Comparison of ENCODE assay signal across 14 cellular contexts in genomic region chr21:37186983-37187382, GRCh38.
DNase-seq lines count a peak whose midpoint lies in the region; ATAC-seq lines count a peak whose summit lies in the region.
"Had no signal": no experiment of that assay in that cellular context is flagged by ENCODE, and none has a peak within 500 bp of the region (broad histone marks: within the 10 kb centered on the region; RNA-seq: fewer than 3 reads in every experiment).

No MANE protein-coding gene starts in this region.

- H3K4me3 Mint-ChIP-seq in activated T-cell treated with anti-CD3 and anti-CD28 coated beads, Interleukin-2, amount 50 U/mL, for 72 hours: peak overlapping the region in 1 of 2 donors; percentile 45
- H3K4me3 Mint-ChIP-seq in activated T-cell treated with anti-CD3 and anti-CD28 coated beads, Interleukin-2, amount 50 U/mL, for 4 hours: no peak overlapping the region
- H3K4me3 Mint-ChIP-seq in activated CD8-positive, alpha-beta T cell treated with anti-CD3 and anti-CD28 coated beads, Interleukin-2, amount 10 ng/mL, durations not matched to agents 7 days and 5 days: no peak overlapping the region
- no peak overlapping the region for H3K4me3 Mint-ChIP-seq in activated naive CD8-positive, alpha-beta T cell treated with anti-CD3 and anti-CD28 coated beads for 36 hours
- no peak overlapping the region for H3K4me3 Mint-ChIP-seq in stimulated activated effector memory CD8-positive, alpha-beta T cell treated with anti-CD3 and anti-CD28 coated beads, Interleukin-12 subunit alpha, Interleukin-12 subunit beta, amount 100 ng/mL, for 72 hours
- H3K4me3 Mint-ChIP-seq: CD4-positive, alpha-beta memory T cell; H9 had no signal

- CTCF ChIA-PET in activated CD8-positive, alpha-beta T cell treated with anti-CD3 and anti-CD28 coated beads, Interleukin-2, amount 10 ng/mL, durations not matched to agents 7 days and 5 days (lab: Charles Lee): interaction anchor here (0.7 to 1.2 kb wide), 4 partner anchors 11 to 118 kb away, joined by 3 to 8 read pairs (median 4); no protein-coding TSS in a partner anchor

- H3K27me3 Mint-ChIP-seq in activated T-cell treated with anti-CD3 and anti-CD28 coated beads, Interleukin-2, amount 50 U/mL, for 72 hours (ENCODE audit: low read depth): no peaks in the 10 kb centered on the region
- no peaks in the 10 kb centered on the region for H3K27me3 Mint-ChIP-seq in activated T-cell treated with anti-CD3 and anti-CD28 coated beads, Interleukin-2, amount 50 U/mL, for 4 hours (ENCODE audit: low read depth)
- no peaks in the 10 kb centered on the region for H3K27me3 Mint-ChIP-seq in activated CD8-positive, alpha-beta T cell treated with anti-CD3 and anti-CD28 coated beads, Interleukin-2, amount 10 ng/mL, durations not matched to agents 7 days and 5 days (ENCODE audit: low read depth)
- H3K27me3 Mint-ChIP-seq in activated naive CD8-positive, alpha-beta T cell treated with anti-CD3 and anti-CD28 coated beads for 36 hours: no peaks in the 10 kb centered on the region
- H3K27me3 Mint-ChIP-seq: CD4-positive, alpha-beta memory T cell had no signal

- POLR2A ChIA-PET in activated CD8-positive, alpha-beta T cell treated with anti-CD3 and anti-CD28 coated beads, Interleukin-2, amount 10 ng/mL, durations not matched to agents 7 days and 5 days (lab: Charles Lee): no interaction called here

- ATAC-seq in activated T-cell treated with anti-CD3 and anti-CD28 coated beads, Interleukin-2, amount 50 U/mL, for 72 hours (replicated peaks in 1 of 2): peak; percentile 22 to 58
- ATAC-seq in activated T-cell treated with anti-CD3 and anti-CD28 coated beads, Interleukin-2, amount 50 U/mL, for 4 hours: no peak
- ATAC-seq in activated CD8-positive, alpha-beta T cell treated with anti-CD3 and anti-CD28 coated beads, Interleukin-2, amount 10 ng/mL, durations not matched to agents 7 days and 5 days: no peak
- ATAC-seq in stimulated activated effector memory CD8-positive, alpha-beta T cell treated with anti-CD3 and anti-CD28 coated beads, Interleukin-12 subunit alpha, Interleukin-12 subunit beta, amount 100 ng/mL, for 72 hours: peak; percentile 66
- no peak for ATAC-seq in GM19328 (IDR thresholded peaks at IDR 0.05; ENCODE audit: unreplicated experiment)
- ATAC-seq: A549 had no signal

- peaks cover 0 to 2% of the 10 kb centered on the region in 2 donors for H3K9me3 Mint-ChIP-seq in activated T-cell treated with anti-CD3 and anti-CD28 coated beads, Interleukin-2, amount 50 U/mL, for 72 hours
- no peaks in the 10 kb centered on the region for H3K9me3 Mint-ChIP-seq in activated T-cell treated with anti-CD3 and anti-CD28 coated beads, Interleukin-2, amount 50 U/mL, for 4 hours
- H3K9me3 Mint-ChIP-seq in activated CD8-positive, alpha-beta T cell treated with anti-CD3 and anti-CD28 coated beads, Interleukin-2, amount 10 ng/mL, durations not matched to agents 7 days and 5 days (ENCODE audit: insufficient read depth): no peaks in the 10 kb centered on the region
- H3K9me3 Mint-ChIP-seq in activated naive CD8-positive, alpha-beta T cell treated with anti-CD3 and anti-CD28 coated beads for 36 hours: no peaks in the 10 kb centered on the region
- H3K9me3 Mint-ChIP-seq in stimulated activated effector memory CD8-positive, alpha-beta T cell treated with anti-CD3 and anti-CD28 coated beads, Interleukin-12 subunit alpha, Interleukin-12 subunit beta, amount 100 ng/mL, for 72 hours: no peaks in the 10 kb centered on the region
- H3K9me3 Mint-ChIP-seq: CD4-positive, alpha-beta memory T cell; H9 had no signal

- DNase-seq in activated T-cell treated with anti-CD3 and anti-CD28 coated beads, Interleukin-2, amount 50 U/mL, for 72 hours: no peak
- DNase-seq in activated T-cell treated with anti-CD3 and anti-CD28 coated beads, Interleukin-2, amount 50 U/mL, for 4 hours: no peak
- DNase-seq in activated CD8-positive, alpha-beta T cell treated with anti-CD3 and anti-CD28 coated beads, Interleukin-2, amount 10 ng/mL, durations not matched to agents 7 days and 5 days: no peak
- no peak for DNase-seq in activated naive CD8-positive, alpha-beta T cell treated with anti-CD3 and anti-CD28 coated beads for 36 hours
- no peak for DNase-seq in stimulated activated effector memory CD8-positive, alpha-beta T cell treated with anti-CD3 and anti-CD28 coated beads, Interleukin-12 subunit alpha, Interleukin-12 subunit beta, amount 100 ng/mL, for 72 hours (ENCODE audit: low spot score in 2 of 2)
- DNase-seq in DMS79 (lab: John Stamatoyannopoulos, UW): no peak
- DNase-seq: BE2C; CD4-positive, alpha-beta memory T cell; DMS79 treated with DMSO at 0.1 percent for 48 hours; EL; GOT3; H9 had no signal

- H3K27ac Mint-ChIP-seq in activated T-cell treated with anti-CD3 and anti-CD28 coated beads, Interleukin-2, amount 50 U/mL, for 72 hours: peak overlapping the region; percentile 87
- peak overlapping the region; percentile 4 for H3K27ac Mint-ChIP-seq in activated CD8-positive, alpha-beta T cell treated with anti-CD3 and anti-CD28 coated beads, Interleukin-2, amount 10 ng/mL, durations not matched to agents 7 days and 5 days
- H3K27ac Mint-ChIP-seq in activated naive CD8-positive, alpha-beta T cell treated with anti-CD3 and anti-CD28 coated beads for 36 hours: peak overlapping the region; percentile 3
- peak overlapping the region; percentile 23 for H3K27ac Mint-ChIP-seq in stimulated activated effector memory CD8-positive, alpha-beta T cell treated with anti-CD3 and anti-CD28 coated beads, Interleukin-12 subunit alpha, Interleukin-12 subunit beta, amount 100 ng/mL, for 72 hours
- H3K27ac Mint-ChIP-seq: H9 had no signal

- H3K36me3 Mint-ChIP-seq in activated T-cell treated with anti-CD3 and anti-CD28 coated beads, Interleukin-2, amount 50 U/mL, for 72 hours (ENCODE audit: insufficient read depth in 2 of 2): peaks cover 9 to 24% of the 10 kb centered on the region in 2 donors
- peaks cover 29% of the 10 kb centered on the region for H3K36me3 Mint-ChIP-seq in activated T-cell treated with anti-CD3 and anti-CD28 coated beads, Interleukin-2, amount 50 U/mL, for 4 hours (ENCODE audit: insufficient read depth)
- H3K36me3 Mint-ChIP-seq in activated CD8-positive, alpha-beta T cell treated with anti-CD3 and anti-CD28 coated beads, Interleukin-2, amount 10 ng/mL, durations not matched to agents 7 days and 5 days (ENCODE audit: low read depth): peaks cover 35% of the 10 kb centered on the region
- peaks cover 29% of the 10 kb centered on the region for H3K36me3 Mint-ChIP-seq in activated naive CD8-positive, alpha-beta T cell treated with anti-CD3 and anti-CD28 coated beads for 36 hours
- H3K36me3 Mint-ChIP-seq in stimulated activated effector memory CD8-positive, alpha-beta T cell treated with anti-CD3 and anti-CD28 coated beads, Interleukin-12 subunit alpha, Interleukin-12 subunit beta, amount 100 ng/mL, for 72 hours: peaks cover 97% of the 10 kb centered on the region

- peaks cover 19% of the 10 kb centered on the region for H3K4me1 Mint-ChIP-seq in activated T-cell treated with anti-CD3 and anti-CD28 coated beads, Interleukin-2, amount 50 U/mL, for 72 hours (ENCODE audit: low read depth)
- no peaks in the 10 kb centered on the region for H3K4me1 Mint-ChIP-seq in activated T-cell treated with anti-CD3 and anti-CD28 coated beads, Interleukin-2, amount 50 U/mL, for 4 hours (ENCODE audit: low read depth)
- peaks cover 16% of the 10 kb centered on the region for H3K4me1 Mint-ChIP-seq in activated CD8-positive, alpha-beta T cell treated with anti-CD3 and anti-CD28 coated beads, Interleukin-2, amount 10 ng/mL, durations not matched to agents 7 days and 5 days (ENCODE audit: low read depth)
- H3K4me1 Mint-ChIP-seq in activated naive CD8-positive, alpha-beta T cell treated with anti-CD3 and anti-CD28 coated beads for 36 hours: peaks cover 8% of the 10 kb centered on the region
- peaks cover 8% of the 10 kb centered on the region for H3K4me1 Mint-ChIP-seq in stimulated activated effector memory CD8-positive, alpha-beta T cell treated with anti-CD3 and anti-CD28 coated beads, Interleukin-12 subunit alpha, Interleukin-12 subunit beta, amount 100 ng/mL, for 72 hours
- H3K4me1 Mint-ChIP-seq: H9 had no signal

Comparison
In these comparisons a context has a peak if more than half of its experiments do, and no peak if none do; other contexts are left out.
1. ATAC-seq: peak in activated T-cell treated with anti-CD3 and anti-CD28 coated beads, Interleukin-2, amount 50 U/mL, for 72 hours (2 of 2) and stimulated activated effector memory CD8-positive, alpha-beta T cell treated with anti-CD3 and anti-CD28 coated beads, Interleukin-12 subunit alpha, Interleukin-12 subunit beta, amount 100 ng/mL, for 72 hours (single experiment); none in activated T-cell treated with anti-CD3 and anti-CD28 coated beads, Interleukin-2, amount 50 U/mL, for 4 hours (0 of 2), activated CD8-positive, alpha-beta T cell treated with anti-CD3 and anti-CD28 coated beads, Interleukin-2, amount 10 ng/mL, durations not matched to agents 7 days and 5 days (single experiment) and GM19328 (single experiment).
2. H3K27ac Mint-ChIP-seq: peak in every context shown above with its lines; median percentile 87 in activated T-cell treated with anti-CD3 and anti-CD28 coated beads, Interleukin-2, amount 50 U/mL, for 72 hours; 23 in stimulated activated effector memory CD8-positive, alpha-beta T cell treated with anti-CD3 and anti-CD28 coated beads, Interleukin-12 subunit alpha, Interleukin-12 subunit beta, amount 100 ng/mL, for 72 hours; 4 in activated CD8-positive, alpha-beta T cell treated with anti-CD3 and anti-CD28 coated beads, Interleukin-2, amount 10 ng/mL, durations not matched to agents 7 days and 5 days; 3 in activated naive CD8-positive, alpha-beta T cell treated with anti-CD3 and anti-CD28 coated beads for 36 hours.